ENCODE assay signal across 8 cellular contexts in the genomic region with DNA sequence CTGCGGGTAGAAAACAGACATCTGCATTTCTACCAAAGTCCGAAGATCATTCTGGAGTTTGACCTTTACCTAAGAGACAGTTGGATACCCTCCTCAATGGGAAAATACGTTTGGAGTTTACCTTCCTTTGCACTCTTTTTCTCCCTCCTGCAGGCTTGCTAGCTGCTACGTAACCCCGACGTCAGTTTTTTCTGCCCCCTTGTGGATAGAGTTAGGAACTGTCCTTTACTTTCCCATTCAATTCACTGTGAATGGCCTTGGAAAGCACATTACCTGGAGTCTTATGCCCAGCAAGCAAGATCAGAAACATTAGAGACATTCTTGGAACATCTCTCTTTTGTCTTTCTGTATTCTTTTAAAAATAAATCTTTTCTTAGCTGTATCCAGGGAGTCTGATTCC.
DNase-seq lines count a peak whose midpoint lies in the region; ATAC-seq and TF ChIP-seq lines count a peak whose summit lies in the region.

No MANE protein-coding gene starts in this region.

- DNase-seq in Caco-2 = peak in 1 of 2 experiments; percentile 30
- peak; percentile 2 for DNase-seq in HPDE6-E6E7 (ENCODE audit: extremely low spot score)
- DNase-seq in adipocyte (ENCODE audit: low read depth) = peak; percentile 5
- DNase-seq in lung microvascular endothelial cell (ENCODE audit: low read depth in 2 of 2) = peak; percentile 6 to 48
- DNase-seq in COR-L47 (lab: John Stamatoyannopoulos, UW) = no peak
- no peak for DNase-seq in cortex of kidney (lab: John Stamatoyannopoulos, UW)
- no peak for DNase-seq in activated CD8-positive, alpha-beta memory T cell treated with anti-CD3 and anti-CD28 coated beads, Interleukin-2, amount 50 U/mL, for 4 hours

- TF ChIP-seq CTCF in Caco-2 (IDR thresholded peaks at IDR 0.05; ENCODE audit: insufficient read depth in 1 of 2, low read depth in 1 of 2, low read length in 1 of 2, severe bottlenecking in 1 of 2, unreplicated experiment in 1 of 2) = peak; percentile 39 to 42

- H3K36me3 ChIP-seq in Caco-2 (ENCODE audit: control insufficient read depth, insufficient read depth, low read length) (no peaks in the 10 kb centered on the region), adipocyte (ENCODE audit: control insufficient read depth, insufficient read depth, low read length, severe bottlenecking) (no peaks in the 10 kb centered on the region)

- intact Hi-C loops in Caco-2 (cut with micrococcal nuclease; ENCODE audit: unreplicated experiment) = loop anchor here (10.0 kb wide), 1 partner anchor 112 kb away; no protein-coding TSS in a partner anchor

- H3K9me3 ChIP-seq in Caco-2 (no peaks in the 10 kb centered on the region), adipocyte (ENCODE audit: control insufficient read depth, low read length) (no peaks in the 10 kb centered on the region)

- H3K4me3 Mint-ChIP-seq in Caco-2 (ENCODE audit: unreplicated experiment) = no peak overlapping the region

- no peak overlapping the region for H3K27ac Mint-ChIP-seq in Caco-2 (ENCODE audit: unreplicated experiment)

- POLR2A ChIA-PET in Caco-2 (lab: Charles Lee) = no interaction called here

- H3K36me3 Mint-ChIP-seq in Caco-2 (ENCODE audit: insufficient read depth, unreplicated experiment) = no peaks in the 10 kb centered on the region

- no peaks in the 10 kb centered on the region for H3K4me1 ChIP-seq in Caco-2
- H3K4me1 ChIP-seq in adipocyte (ENCODE audit: control insufficient read depth, insufficient read depth, low read length) = no peaks in the 10 kb centered on the region

- H3K27me3 Mint-ChIP-seq in Caco-2 (ENCODE audit: insufficient read depth, unreplicated experiment) = no peaks in the 10 kb centered on the region

- no peaks in the 10 kb centered on the region for H3K9me3 Mint-ChIP-seq in Caco-2 (ENCODE audit: unreplicated experiment)

- no TSS peak for BruUV-seq in Caco-2 (replicated peaks; lab: Mats Ljungman, UMichigan)

- H3K9ac ChIP-seq in adipocyte (ENCODE audit: low read length) = no peak overlapping the region

- ATAC-seq in GM18873 (IDR thresholded peaks at IDR 0.05; ENCODE audit: low FRiP score, unreplicated experiment) = peak; percentile 69

- H3K4me3 ChIP-seq in Caco-2 (ENCODE audit: low read depth, low read length) (no peak overlapping the region), adipocyte (ENCODE audit: low read length) (no peak overlapping the region)

- H3K27me3 ChIP-seq in Caco-2 (replicated peaks; ENCODE audit: control insufficient read depth, insufficient read depth, low read length) (no peaks in the 10 kb centered on the region), adipocyte (replicated peaks; ENCODE audit: control insufficient read depth, insufficient read depth, low read length) (peaks cover 29% of the 10 kb centered on the region)

- CTCF ChIA-PET in Caco-2 (lab: Charles Lee) = no interaction called here

- no peaks in the 10 kb centered on the region for H3K4me1 Mint-ChIP-seq in Caco-2 (ENCODE audit: low read depth, unreplicated experiment)

Comparison
In these comparisons a context has a peak if more than half of its experiments do, and no peak if none do; other contexts are left out.
1. DNase-seq: peak in HPDE6-E6E7 (single experiment), adipocyte (single experiment) and lung microvascular endothelial cell (2 of 2); none in COR-L47 (single experiment), cortex of kidney (single experiment) and activated CD8-positive, alpha-beta memory T cell treated with anti-CD3 and anti-CD28 coated beads, Interleukin-2, amount 50 U/mL, for 4 hours (single experiment).